In genomic region chr10:109386101-109386500, GRCh38 we compare ENCODE assay signal across 29 cellular contexts.
"Had no signal": no experiment of that assay in that cellular context is flagged by ENCODE, and none has a peak within 500 bp of the region (broad histone marks: within the 10 kb centered on the region; RNA-seq: fewer than 3 reads in every experiment).

No MANE protein-coding gene starts in this region.

- H3K4me1 Mint-ChIP-seq: naive thymus-derived CD8-positive, alpha-beta T cell; nephron; neural crest cell; stimulated activated memory B cell treated with anti-CD40 and anti-IgM and Interleukin-4, amounts not matched to agents 10 μg/mL and 1 μg/mL and 100 μg/mL, for 72 hours; stimulated activated naive CD8-positive, alpha-beta T cell treated with anti-CD3 and anti-CD28 coated beads, Interleukin-15, amount 100 ng/mL, for 72 hours had no signal

- H3K27me3 Mint-ChIP-seq: stimulated activated memory B cell treated with anti-CD40 and anti-IgM and Interleukin-4, amounts not matched to agents 10 μg/mL and 1 μg/mL and 100 μg/mL, for 72 hours; stimulated activated naive CD8-positive, alpha-beta T cell treated with anti-CD3 and anti-CD28 coated beads, Interleukin-15, amount 100 ng/mL, for 72 hours had no signal

- H3K4me3 Mint-ChIP-seq: naive thymus-derived CD8-positive, alpha-beta T cell; nephron; neural crest cell; stimulated activated memory B cell treated with anti-CD40 and anti-IgM and Interleukin-4, amounts not matched to agents 10 μg/mL and 1 μg/mL and 100 μg/mL, for 72 hours; stimulated activated naive CD8-positive, alpha-beta T cell treated with anti-CD3 and anti-CD28 coated beads, Interleukin-15, amount 100 ng/mL, for 72 hours had no signal

- H3K4me3 ChIP-seq: left ventricle myocardium inferior, lung, mucosa of descending colon, pancreas, prostate gland, smooth muscle cell, tibial nerve, upper lobe of left lung, vagina had no signal

- H3K9me3 Mint-ChIP-seq: nephron, neural crest cell had no signal

- DNase-seq: hippocampal formation; kidney glomerular epithelial cell; left colon; left ventricle myocardium inferior; mesendoderm; midbrain; mucosa of descending colon; naive thymus-derived CD8-positive, alpha-beta T cell; nucleus accumbens; pancreas; posterior cingulate gyrus; retina; right cardiac atrium; stimulated activated CD4-positive, alpha-beta T cell treated with anti-CD3 and anti-CD28 coated beads, Interleukin-1b, Interleukin-23, amount 100 ng/mL, for 48 hours; stimulated activated CD4-positive, alpha-beta T cell treated with anti-CD3 and anti-CD28 coated beads, Interleukin-2, amount 100 ng/mL, for 48 hours; stimulated activated CD4-positive, alpha-beta T cell treated with anti-CD3 and anti-CD28 coated beads, Interleukin-4, amount 100 ng/mL, for 4 hours; stimulated activated CD8-positive, alpha-beta memory T cell treated with anti-CD3 and anti-CD28 coated beads, Interleukin-4, amount 100 ng/mL, for 48 hours; stimulated activated naive CD4-positive, alpha-beta T cell treated with Interleukin-2 at 50 U/mL for 16 hours; stimulated activated naive CD8-positive, alpha-beta T cell treated with anti-CD3 and anti-CD28 coated beads, Interleukin-15, amount 100 ng/mL, for 72 hours; substantia nigra; upper lobe of left lung had no signal

- H3K36me3 Mint-ChIP-seq: naive thymus-derived CD8-positive, alpha-beta T cell; stimulated activated memory B cell treated with anti-CD40 and anti-IgM and Interleukin-4, amounts not matched to agents 10 μg/mL and 1 μg/mL and 100 μg/mL, for 72 hours had no signal

- H3K27ac Mint-ChIP-seq: naive thymus-derived CD8-positive, alpha-beta T cell; nephron; stimulated activated memory B cell treated with anti-CD40 and anti-IgM and Interleukin-4, amounts not matched to agents 10 μg/mL and 1 μg/mL and 100 μg/mL, for 72 hours; stimulated activated naive CD8-positive, alpha-beta T cell treated with anti-CD3 and anti-CD28 coated beads, Interleukin-15, amount 100 ng/mL, for 72 hours had no signal
